Comparison of ENCODE assay signal across 8 cellular contexts in the genomic region with DNA sequence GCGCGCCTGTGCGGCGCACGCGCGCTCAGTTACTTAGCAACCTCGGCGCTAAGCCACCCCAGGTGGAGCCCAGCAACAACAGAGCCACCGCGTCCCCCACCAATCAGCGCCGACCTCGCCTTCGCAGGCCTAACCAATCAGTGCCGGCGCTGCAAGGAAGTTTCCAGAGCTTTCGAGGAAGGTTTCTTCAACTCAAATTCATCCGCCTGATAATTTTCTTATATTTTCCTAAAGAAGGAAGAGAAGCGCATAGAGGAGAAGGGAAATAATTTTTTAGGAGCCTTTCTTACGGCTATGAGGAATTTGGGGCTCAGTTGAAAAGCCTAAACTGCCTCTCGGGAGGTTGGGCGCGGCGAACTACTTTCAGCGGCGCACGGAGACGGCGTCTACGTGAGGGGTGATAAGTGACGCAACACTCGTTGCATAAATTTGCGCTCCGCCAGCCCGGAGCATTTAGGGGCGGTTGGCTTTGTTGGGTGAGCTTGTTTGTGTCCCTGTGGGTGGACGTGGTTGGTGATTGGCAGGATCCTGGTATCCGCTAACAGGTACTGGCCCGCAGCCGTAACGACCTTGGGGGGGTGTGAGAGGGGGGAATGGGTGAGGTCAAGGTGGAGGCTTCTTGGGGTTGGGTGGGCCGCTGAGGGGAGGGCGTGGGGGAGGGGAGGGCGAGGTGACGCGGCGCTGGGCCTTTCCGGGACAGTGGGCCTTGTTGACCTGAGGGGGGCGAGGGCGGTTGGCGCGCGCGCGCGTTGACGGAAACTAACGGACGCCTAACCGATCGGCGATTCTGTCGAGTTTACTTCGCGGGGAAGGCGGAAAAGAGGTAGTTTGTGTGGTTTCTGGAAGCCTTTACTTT. TPM values are rescaled to one million over a fixed set of nuclear protein-coding genes. Genes with fewer than 3 reads are reported as not detected.
A peak's percentile ranks its signal among the peaks of the same experiment; 100 is the strongest.
DNase-seq lines count a peak whose midpoint lies in the region; ATAC-seq and TF ChIP-seq lines count a peak whose summit lies in the region.

Gene UBB, plus strand, starts transcription at position 452 of the 856 bp plus-strand sequence. CDS start 817 bp downstream, outside the sequence.

- peak; percentile 75 for ATAC-seq in GM18861 (IDR thresholded peaks at IDR 0.05; ENCODE audit: unreplicated experiment)
- ATAC-seq in HG03103 (IDR thresholded peaks at IDR 0.05; ENCODE audit: low read depth, unreplicated experiment), result peak; percentile 92
- ATAC-seq in WTC11, result peak; percentile 95

- peaks cover 28% of the 10 kb centered on the region for H3K36me3 Mint-ChIP-seq in WTC11
- H3K36me3 Mint-ChIP-seq in immature natural killer cell, result peaks cover 8 to 27% (median 11%) of the 10 kb centered on the region in 3 donors

- DNase-seq in NCI-H2227 (lab: John Stamatoyannopoulos, UW; ENCODE audit: unreplicated experiment) (peak; percentile 96), WTC11 (ENCODE audit: low spot score) (peak; percentile 97), cardiac fibroblast (ENCODE audit: low read depth in 2 of 2) (peak; percentile 99), immature natural killer cell (peak; percentile 95 to 97 (median 96)), spleen (peak; percentile 98)

- H3K27me3 ChIP-seq in ACC112 (ENCODE audit: insufficient read depth, low read length) (no peaks in the 10 kb centered on the region), spleen (replicated peaks in 1 of 7) (no peaks in the 10 kb centered on the region)

- H3K4me3 ChIP-seq in ACC112 (ENCODE audit: low read depth, low read length) (peak within 1 kb of the TSS; percentile 96), cardiac fibroblast (replicated peaks in 1 of 2; ENCODE audit: low read depth in 2 of 2, low read length in 2 of 2) (peak within 1 kb of the TSS; percentile 78 to 86), spleen (peak within 1 kb of the TSS; percentile 48 to 79 (median 63))

- H3K27ac Mint-ChIP-seq in WTC11 (peak within 1 kb of the TSS; percentile 98), immature natural killer cell (peak within 1 kb of the TSS; percentile 96 to 99 (median 98))

- H3K4me3 Mint-ChIP-seq in WTC11 (peak within 1 kb of the TSS; percentile 91), immature natural killer cell (peak within 1 kb of the TSS; percentile 89 to 96 (median 93))

- CTCF ChIA-PET in WTC11 (lab: Charles Lee), result interaction anchor here (0.6 to 1.7 kb wide), 9 partner anchors 17 to 140 kb away, joined by 3 to 12 read pairs (median 5); partner anchors contain the start of genes CENPV and TRPV2

- 0 to 1% (median 0%) methylated on average over 57 to 67 of the region's 67 CpGs for WGBS in spleen, 5 donors

- H3K4me1 ChIP-seq in ACC112 (ENCODE audit: control insufficient read depth, insufficient read depth, low read length, unreplicated experiment), result peaks cover 25% of the 10 kb centered on the region
- peaks cover 19 to 60% (median 41%) of the 10 kb centered on the region in 6 donors for H3K4me1 ChIP-seq in spleen

- peaks cover 24% of the 10 kb centered on the region for H3K79me2 ChIP-seq in ACC112 (ENCODE audit: control insufficient read depth, insufficient read depth, low read length, unreplicated experiment)

- peaks cover 25% of the 10 kb centered on the region for H3K4me1 Mint-ChIP-seq in WTC11
- peaks cover 42 to 48% of the 10 kb centered on the region in 2 donors for H3K4me1 Mint-ChIP-seq in immature natural killer cell

- H3K9me3 ChIP-seq in spleen, result no peaks in the 10 kb centered on the region

- intact Hi-C loops in spleen (cut with DNase I; ENCODE audit: low total_unique reads), result no loop called here

- POLR2A ChIA-PET in WTC11 (lab: Charles Lee), result interaction anchor here (0.7 to 1.9 kb wide), 12 partner anchors 9 to 165 kb away, joined by 3 to 13 read pairs (median 6); partner anchors contain the start of genes CENPV, NCOR1 and TRPV2

- H3K27ac ChIP-seq in ACC112 (ENCODE audit: low read depth, low read length), result peak within 1 kb of the TSS; percentile 86
- H3K27ac ChIP-seq in spleen, result peak within 1 kb of the TSS; percentile 89 to 99 (median 95)

- H3K36me3 ChIP-seq in ACC112 (ENCODE audit: insufficient read depth, low read length), result peaks cover 16% of the 10 kb centered on the region
- peaks cover 0 to 28% (median 15%) of the 10 kb centered on the region in 6 donors for H3K36me3 ChIP-seq in spleen

- peak within 1 kb of the TSS; percentile 67 for H2AFZ ChIP-seq in ACC112 (ENCODE audit: low read length, unreplicated experiment)

- TF ChIP-seq CTCF in WTC11 (IDR thresholded peaks at IDR 0.05), result no peak
- no peak for TF ChIP-seq CTCF in cardiac fibroblast (IDR thresholded peaks at IDR 0.05; ENCODE audit: low read depth, low read length)
- TF ChIP-seq CTCF in spleen (IDR thresholded peaks at IDR 0.05 in 8 of 11, conservative IDR thresholded peaks at IDR 0.05 in 3 of 11), result peak in 3 of 11 experiments; percentile 24 to 31 (median 28)

- TF ChIP-seq POLR2A in spleen (IDR thresholded peaks at IDR 0.05), result peak; percentile 98 to 99 (median 99)

- H3K9me3 Mint-ChIP-seq in WTC11 (no peaks in the 10 kb centered on the region), immature natural killer cell (no peaks in the 10 kb centered on the region)

- H3K27me3 Mint-ChIP-seq in WTC11 (ENCODE audit: low read depth) (no peaks in the 10 kb centered on the region), immature natural killer cell (ENCODE audit: low read depth in 3 of 3) (peaks cover 14 to 20% (median 16%) of the 10 kb centered on the region in 3 donors)

TF ChIP-seq in WTC11, 78 proteins besides CTCF, POLR2A, EP300 and RAD21 (continues in another document):
- TF ChIP-seq IRF2 (CRISPR knock-in tag; IDR thresholded peaks at IDR 0.05; ENCODE audit: borderline replicate concordance, low read depth), result no peak
- TF ChIP-seq ATF1 (CRISPR knock-in tag; IDR thresholded peaks at IDR 0.05), result no peak
- no peak for TF ChIP-seq USF1 (CRISPR knock-in tag; IDR thresholded peaks at IDR 0.05)
- peak; percentile 63 for TF ChIP-seq NFYB (CRISPR knock-in tag; conservative IDR thresholded peaks at IDR 0.05; ENCODE audit: low read depth)
- TF ChIP-seq CREB1 (CRISPR knock-in tag; IDR thresholded peaks at IDR 0.05), result no peak
- no peak for TF ChIP-seq FOXJ3 (CRISPR knock-in tag; IDR thresholded peaks at IDR 0.05; ENCODE audit: borderline replicate concordance)
- no peak for TF ChIP-seq JAZF1 (CRISPR knock-in tag; IDR thresholded peaks at IDR 0.05)
- TF ChIP-seq SMAD3 (CRISPR knock-in tag; IDR thresholded peaks at IDR 0.05; ENCODE audit: borderline replicate concordance), result no peak; the same call in 1 of the 2 replicates
- no peak for TF ChIP-seq USF2 (CRISPR knock-in tag; IDR thresholded peaks at IDR 0.05)
- TF ChIP-seq SOX15 (CRISPR knock-in tag; IDR thresholded peaks at IDR 0.05), result no peak
- no peak for TF ChIP-seq STAT6 (CRISPR knock-in tag; conservative IDR thresholded peaks at IDR 0.05; ENCODE audit: low read depth)
- no peak for TF ChIP-seq RELA (CRISPR knock-in tag; IDR thresholded peaks at IDR 0.05; ENCODE audit: borderline replicate concordance)
- TF ChIP-seq, protein P1, sequence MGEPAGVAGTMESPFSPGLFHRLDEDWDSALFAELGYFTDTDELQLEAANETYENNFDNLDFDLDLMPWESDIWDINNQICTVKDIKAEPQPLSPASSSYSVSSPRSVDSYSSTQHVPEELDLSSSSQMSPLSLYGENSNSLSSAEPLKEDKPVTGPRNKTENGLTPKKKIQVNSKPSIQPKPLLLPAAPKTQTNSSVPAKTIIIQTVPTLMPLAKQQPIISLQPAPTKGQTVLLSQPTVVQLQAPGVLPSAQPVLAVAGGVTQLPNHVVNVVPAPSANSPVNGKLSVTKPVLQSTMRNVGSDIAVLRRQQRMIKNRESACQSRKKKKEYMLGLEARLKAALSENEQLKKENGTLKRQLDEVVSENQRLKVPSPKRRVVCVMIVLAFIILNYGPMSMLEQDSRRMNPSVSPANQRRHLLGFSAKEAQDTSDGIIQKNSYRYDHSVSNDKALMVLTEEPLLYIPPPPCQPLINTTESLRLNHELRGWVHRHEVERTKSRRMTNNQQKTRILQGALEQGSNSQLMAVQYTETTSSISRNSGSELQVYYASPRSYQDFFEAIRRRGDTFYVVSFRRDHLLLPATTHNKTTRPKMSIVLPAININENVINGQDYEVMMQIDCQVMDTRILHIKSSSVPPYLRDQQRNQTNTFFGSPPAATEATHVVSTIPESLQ (CRISPR knock-in tag; IDR thresholded peaks at IDR 0.05), result no peak

RNA-seq across cellular contexts. Expression of gene UBB, which starts in this region (rescaled TPM):
- total RNA-seq in WTC11 (2021) (1,216 to 1,403 TPM (median 1,352 TPM) in 3 replicates), spleen (1,000 to 10,000 TPM in 5 of 7 donors, 100 to 1,000 TPM in 2; 822 to 1,795 (median 1,121) TPM)
- polyA plus RNA-seq in immature natural killer cell (1,000 to 10,000 TPM; 3,354 to 4,873 (median 3,832) TPM), spleen (100 to 1,000 TPM; 697 to 951 (median 938) TPM)

Comparison
In these comparisons a context has a peak if more than half of its experiments do, and no peak if none do; other contexts are left out.
1. Peak in every context shown above with its lines: DNase-seq, ATAC-seq, H3K4me3 ChIP-seq and H3K27ac ChIP-seq.